In genomic region chr10:71887767-71888166, GRCh38 we compare ENCODE assay signal across 12 cellular contexts. TPM values are rescaled to one million over a fixed set of nuclear protein-coding genes. Genes with fewer than 3 reads are reported as not detected.
A peak's percentile ranks its signal among the peaks of the same experiment; 100 is the strongest.
DNase-seq lines count a peak whose midpoint lies in the region; ATAC-seq, FAIRE-seq and TF ChIP-seq lines count a peak whose summit lies in the region.
"Had no signal": no experiment of that assay in that cellular context is flagged by ENCODE, and none has a peak within 500 bp of the region (broad histone marks: within the 10 kb centered on the region; RNA-seq: fewer than 3 reads in every experiment).

No MANE protein-coding gene starts in this region.

- no peaks in the 10 kb centered on the region for H3K27me3 ChIP-seq in right lobe of liver
- H3K27me3 ChIP-seq in HepG2 (ENCODE audit: control insufficient read depth in 1 of 2, insufficient read depth in 2 of 2, low read length in 2 of 2): peaks cover 3 to 32% of the 10 kb centered on the region in 2 experiments; a peak in 4 of 5 replicates
- H3K27me3 ChIP-seq in astrocyte (ENCODE audit: insufficient read depth, low read length): peaks cover 9% of the 10 kb centered on the region
- H3K27me3 ChIP-seq in muscle layer of duodenum (ENCODE audit: low read depth, low read length): no peaks in the 10 kb centered on the region
- H3K27me3 ChIP-seq in uterus: no peaks in the 10 kb centered on the region

- H3K36me3 Mint-ChIP-seq in astrocyte (ENCODE audit: low read depth, unreplicated experiment): no peaks in the 10 kb centered on the region

- TF ChIP-seq RAD21 in HepG2 (CRISPR knock-in tag; IDR thresholded peaks at IDR 0.05): no peak

- in situ Hi-C loops in HepG2 (cut with HindIII; ENCODE audit: extremely low pct_ligation_motif_present, low pct_unique_long_range_greater_than_20kb): no loop called here

- H3K36me3 ChIP-seq in right lobe of liver (no peaks in the 10 kb centered on the region), HepG2 (replicated peaks in 1 of 2; ENCODE audit: control insufficient read depth in 1 of 2, insufficient read depth in 2 of 2, low read length in 2 of 2) (no peaks in the 10 kb centered on the region), astrocyte (ENCODE audit: insufficient read depth, low read length) (no peaks in the 10 kb centered on the region), muscle layer of duodenum (ENCODE audit: control insufficient read depth in 1 of 2, insufficient read depth in 2 of 2, low read length in 2 of 2) (no peaks in the 10 kb centered on the region), uterus (no peaks in the 10 kb centered on the region)

- H3K27me3 Mint-ChIP-seq in astrocyte (ENCODE audit: low read depth, unreplicated experiment): peaks cover 3% of the 10 kb centered on the region
- H3K27me3 Mint-ChIP-seq: stimulated activated naive CD8-positive, alpha-beta T cell treated with anti-CD3 and anti-CD28 coated beads, Interleukin-15, Interleukin-2, amounts not matched to agents 100 ng/mL and 50 ng/mL, for 24 hours had no signal

- WGBS in right lobe of liver (ENCODE audit: insufficient coverage, low coverage, low lambda C conversion rate, missing lambda C conversion rate): 74% methylated on average over 5 of the region's 5 CpGs
- 18% methylated on average over 5 of the region's 5 CpGs for WGBS in HepG2 (ENCODE audit: low lambda C conversion rate)

- DNase-seq in right lobe of liver: peak in 1 of 3 donors; percentile 13
- DNase-seq in HepG2 (ENCODE audit: low spot score): no peak
- DNase-seq in astrocyte (ENCODE audit: low read depth): no peak
- no peak for DNase-seq in uterus
- no peak for DNase-seq in erythroblast (lab: John Stamatoyannopoulos, UW)
- DNase-seq in SW 1271 (lab: John Stamatoyannopoulos, UW): no peak
- DNase-seq: NCI-H146, SHP77 had no signal

- CTCF ChIA-PET in HepG2 (lab: Yijun Ruan, JAX; ENCODE audit: low intra/inter-chr PET ratio, low total read pairs): no interaction called here

- no peaks in the 10 kb centered on the region for H3K9me3 Mint-ChIP-seq in astrocyte (ENCODE audit: unreplicated experiment)
- H3K9me3 Mint-ChIP-seq: stimulated activated naive CD8-positive, alpha-beta T cell treated with anti-CD3 and anti-CD28 coated beads, Interleukin-15, Interleukin-2, amounts not matched to agents 100 ng/mL and 50 ng/mL, for 24 hours had no signal

- H3K79me2 ChIP-seq in HepG2 (ENCODE audit: insufficient read depth, low read length): no peaks in the 10 kb centered on the region
- no peaks in the 10 kb centered on the region for H3K79me2 ChIP-seq in astrocyte (ENCODE audit: insufficient read depth, low read length)

- POLR2A ChIA-PET in HepG2 (lab: Yijun Ruan, JAX): no interaction called here

- peak overlapping the region; percentile 86 for H3K4me3 Mint-ChIP-seq in astrocyte (ENCODE audit: unreplicated experiment)

- no peak for ATAC-seq in right lobe of liver
- no peak for ATAC-seq in HepG2
- no peak for ATAC-seq in GM21619 (IDR thresholded peaks at IDR 0.05; ENCODE audit: unreplicated experiment)

- H3K4me3 ChIP-seq in right lobe of liver: no peak overlapping the region
- no peak overlapping the region for H3K4me3 ChIP-seq in HepG2 (replicated peaks in 1 of 3; ENCODE audit: insufficient read depth in 1 of 3, low read depth in 2 of 3, low read length in 3 of 3)
- H3K4me3 ChIP-seq in astrocyte (ENCODE audit: insufficient read depth, low read depth, low read length): no peak overlapping the region
- peak overlapping the region in 1 of 2 donors; percentile 69 for H3K4me3 ChIP-seq in muscle layer of duodenum (ENCODE audit: low read depth in 1 of 2, low read length in 2 of 2)
- H3K4me3 ChIP-seq in uterus: peak overlapping the region; percentile 39 to 41

- no peaks in the 10 kb centered on the region for H3K4me1 ChIP-seq in right lobe of liver
- H3K4me1 ChIP-seq in HepG2 (ENCODE audit: insufficient read depth, low read length): peaks cover 29% of the 10 kb centered on the region
- H3K4me1 ChIP-seq in astrocyte (ENCODE audit: insufficient read depth, low read length): peaks cover 4% of the 10 kb centered on the region
- peaks cover 0 to 5% of the 10 kb centered on the region in 2 donors for H3K4me1 ChIP-seq in muscle layer of duodenum (ENCODE audit: control insufficient read depth in 1 of 2, insufficient read depth in 2 of 2, low read length in 2 of 2)
- H3K4me1 ChIP-seq in uterus: peaks cover 3 to 4% of the 10 kb centered on the region in 2 donors

- H3K9ac ChIP-seq in HepG2 (ENCODE audit: insufficient read depth, low read depth, low read length): no peak overlapping the region
- H3K9ac ChIP-seq in astrocyte (ENCODE audit: low read length): no peak overlapping the region

- H3K4me1 Mint-ChIP-seq in astrocyte (ENCODE audit: low read depth, unreplicated experiment): peaks cover 6% of the 10 kb centered on the region

- TF ChIP-seq EP300 in HepG2 (IDR thresholded peaks at IDR 0.05; ENCODE audit: low read depth in 2 of 2, low read length in 2 of 2) (no peak), HepG2 (CRISPR knock-in tag; IDR thresholded peaks at IDR 0.05; ENCODE audit: borderline replicate concordance) (no peak)

- H4K20me1 ChIP-seq in HepG2 (ENCODE audit: insufficient read depth, low read length) (no peaks in the 10 kb centered on the region), astrocyte (ENCODE audit: insufficient read depth, low read length) (no peaks in the 10 kb centered on the region)

- no TSS peak for BruUV-seq in HepG2 (replicated peaks; lab: Mats Ljungman, UMichigan)

- H3K4me2 ChIP-seq in HepG2 (ENCODE audit: low read depth, low read length) (no peak overlapping the region), astrocyte (ENCODE audit: low read length) (no peak overlapping the region)

- no peaks in the 10 kb centered on the region for H3K9me3 ChIP-seq in right lobe of liver
- no peaks in the 10 kb centered on the region for H3K9me3 ChIP-seq in HepG2 (ENCODE audit: low read length)
- no peaks in the 10 kb centered on the region for H3K9me3 ChIP-seq in astrocyte (ENCODE audit: insufficient read depth, low read depth, low read length)
- no peaks in the 10 kb centered on the region for H3K9me3 ChIP-seq in muscle layer of duodenum (ENCODE audit: control insufficient read depth in 1 of 2, low read length in 2 of 2)
- H3K9me3 ChIP-seq in uterus: no peaks in the 10 kb centered on the region

- TF ChIP-seq CTCF in right lobe of liver (IDR thresholded peaks at IDR 0.05) (no peak), HepG2 (CRISPR knock-in tag; IDR thresholded peaks at IDR 0.05) (no peak), astrocyte (IDR thresholded peaks at IDR 0.05; ENCODE audit: insufficient read depth, low read depth, low read length) (no peak), uterus (IDR thresholded peaks at IDR 0.05) (no peak)

- peak overlapping the region in 2 of 3 donors; percentile 19 to 24 for H3K27ac ChIP-seq in right lobe of liver
- H3K27ac ChIP-seq in HepG2 (ENCODE audit: extremely low read length, insufficient read depth, low read length): no peak overlapping the region
- no peak overlapping the region for H3K27ac ChIP-seq in astrocyte (ENCODE audit: low read depth, low read length)
- peak overlapping the region; percentile 91 for H3K27ac ChIP-seq in muscle layer of duodenum (ENCODE audit: low read length)
- H3K27ac ChIP-seq in uterus: peak overlapping the region; percentile 93 to 96

- no peak overlapping the region for H2AFZ ChIP-seq in HepG2 (ENCODE audit: low read length)
- H2AFZ ChIP-seq in astrocyte (ENCODE audit: low read depth, low read length): no peak overlapping the region

- intact Hi-C loops in right lobe of liver (cut with DNase I): no loop called here
- intact Hi-C loops in HepG2 (cut with micrococcal nuclease; ENCODE audit: unreplicated experiment): no loop called here
- intact Hi-C loops in uterus (cut with DNase I; ENCODE audit: low total_unique reads): no loop called here

- no peak overlapping the region for H3K27ac Mint-ChIP-seq in astrocyte (ENCODE audit: unreplicated experiment)

- TF ChIP-seq POLR2A in right lobe of liver (IDR thresholded peaks at IDR 0.05) (no peak), HepG2 (IDR thresholded peaks at IDR 0.05; ENCODE audit: insufficient read depth in 1 of 2, low read depth in 2 of 2, low read length in 2 of 2) (no peak), uterus (IDR thresholded peaks at IDR 0.05) (no peak), erythroblast (IDR thresholded peaks at IDR 0.05; ENCODE audit: low read length) (no peak)

- no peak for FAIRE-seq in HepG2 (lab: Jason Lieb, UNC)
- no peak for FAIRE-seq in astrocyte (lab: Jason Lieb, UNC)
- FAIRE-seq: H54 had no signal

TF ChIP-seq in HepG2, 621 proteins besides CTCF, POLR2A, EP300 and RAD21 (continues in another document):
- TF ChIP-seq ZNF652 (CRISPR knock-in tag; IDR thresholded peaks at IDR 0.05; ENCODE audit: borderline replicate concordance, low read depth): no peak

RNA-seq across cellular contexts. Expression of gene PSAP, which starts 36.7 kb away (rescaled TPM):
- total RNA-seq in right lobe of liver (100 to 1,000 TPM; 520 to 743 (median 570) TPM), HepG2 (2016; rRNA removed; fragmentation: Illumina TruSeq; extraction: Trizol) (148 and 323 TPM in 2 replicates), astrocyte (1,120 and 1,191 TPM in 2 replicates), uterus (100 to 1,000 TPM; 603 to 903 (median 759) TPM)
- total RNA-seq in HepG2 (2016; cell fraction: cytosol; rRNA removed; fragmentation: Illumina TruSeq; extraction: Trizol; ENCODE audit: low read depth): 16.4 and 17.5 TPM in 2 replicates
- total RNA-seq in HepG2 (2016; cell fraction: insoluble cytoplasmic fraction; rRNA removed; fragmentation: Illumina TruSeq; extraction: Trizol): 130 and 339 TPM in 2 replicates
- total RNA-seq in HepG2 (2016; cell fraction: membrane; rRNA removed; fragmentation: Illumina TruSeq; extraction: Trizol): 41.6 and 42.4 TPM in 2 replicates
- total RNA-seq in HepG2 (2016; cell fraction: nucleus; rRNA removed; fragmentation: Illumina TruSeq; extraction: Trizol): 278 and 332 TPM in 2 replicates
- 643 and 779 TPM in 2 replicates for polyA plus RNA-seq in HepG2 (2011; rRNA removed)
- polyA plus RNA-seq in HepG2 (2011; cell fraction: cytosol; rRNA removed): 776 and 886 TPM in 2 replicates
- 356 and 433 TPM in 2 replicates for polyA plus RNA-seq in HepG2 (2011; cell fraction: nucleus; rRNA removed)
- polyA plus RNA-seq in HepG2 (2012): 412 and 503 TPM in 2 replicates
- 14.6 and 15.4 TPM in 2 replicates for polyA plus RNA-seq in HepG2 (2016; cell fraction: cytosol; fragmentation: Illumina TruSeq; extraction: Trizol; ENCODE audit: low read depth)
- polyA plus RNA-seq in HepG2 (2016; cell fraction: insoluble cytoplasmic fraction; fragmentation: Illumina TruSeq; extraction: Trizol; ENCODE audit: low read depth): 111 and 126 TPM in 2 replicates
- polyA plus RNA-seq in HepG2 (2016; cell fraction: membrane; fragmentation: Illumina TruSeq; extraction: Trizol; ENCODE audit: low read depth): 26.4 and 27.8 TPM in 2 replicates
- polyA plus RNA-seq in HepG2 (2016; cell fraction: nucleus; fragmentation: Illumina TruSeq; extraction: Trizol; ENCODE audit: insufficient read depth, low read depth): 383 and 387 TPM in 2 replicates
- polyA minus RNA-seq in HepG2 (2011; rRNA and poly(A)+ RNA removed; ENCODE audit: low replicate concordance): 387 and 527 TPM in 2 replicates
- polyA minus RNA-seq in HepG2 (2011; cell fraction: cytosol; rRNA and poly(A)+ RNA removed): 256 and 356 TPM in 2 replicates
- polyA minus RNA-seq in HepG2 (2011; cell fraction: nucleus; rRNA and poly(A)+ RNA removed): 143 and 184 TPM in 2 replicates

Comparison
In these comparisons a context has a peak if more than half of its experiments do, and no peak if none do; other contexts are left out.
1. H3K27ac ChIP-seq: peak in right lobe of liver (2 of 3), muscle layer of duodenum (single experiment) and uterus (2 of 2); none in HepG2 (single experiment) and astrocyte (single experiment).
2. H3K4me3 ChIP-seq: peak in uterus (2 of 2); none in right lobe of liver (0 of 3), HepG2 (0 of 3) and astrocyte (single experiment).